In genomic region chr1:169024800-169025253, GRCh38 we compare ENCODE assay signal across 15 cellular contexts.
DNase-seq lines count a peak whose midpoint lies in the region; ATAC-seq, FAIRE-seq and TF ChIP-seq lines count a peak whose summit lies in the region.
"Had no signal": no experiment of that assay in that cellular context is flagged by ENCODE, and none has a peak within 500 bp of the region (broad histone marks: within the 10 kb centered on the region; RNA-seq: fewer than 3 reads in every experiment).

No MANE protein-coding gene starts in this region.

- H3K27me3 Mint-ChIP-seq in T-helper 17 cell = peaks cover 24% of the 10 kb centered on the region

- peaks cover 4% of the 10 kb centered on the region for H3K36me3 Mint-ChIP-seq in T-helper 17 cell (ENCODE audit: low read depth)

- intact Hi-C loops in posterior vena cava (cut with DNase I) = no loop called here
- intact Hi-C loops in HepG2 (cut with micrococcal nuclease; ENCODE audit: unreplicated experiment) = no loop called here

- BruUV-seq in HepG2 (replicated peaks; lab: Mats Ljungman, UMichigan) = no TSS peak

- no peak for TF ChIP-seq CTCF in HepG2 (CRISPR knock-in tag; IDR thresholded peaks at IDR 0.05)

- peak; percentile 66 for DNase-seq in left kidney (ENCODE audit: low read depth, low spot score)
- no peak for DNase-seq in posterior vena cava (ENCODE audit: low spot score)
- DNase-seq in NCI-H2029 treated with DMSO at 0.1 percent for 48 hours (lab: John Stamatoyannopoulos, UW) = no peak
- DNase-seq in T-helper 17 cell = no peak
- DNase-seq in HepG2 (ENCODE audit: low spot score) = no peak
- DNase-seq: Calu3, NCI-H1092 treated with DMSO at 0.1 percent for 48 hours, Peyer's patch had no signal

- POLR2A ChIA-PET in HepG2 (lab: Yijun Ruan, JAX) = no interaction called here

- 50% methylated on average over 1 of the region's 1 CpG for WGBS in HepG2 (ENCODE audit: low lambda C conversion rate)

- H4K20me1 ChIP-seq in HepG2 (ENCODE audit: insufficient read depth, low read length) = no peaks in the 10 kb centered on the region

- ATAC-seq in GM18868 (IDR thresholded peaks at IDR 0.05; ENCODE audit: unreplicated experiment) (peak; percentile 98), GM21723 (IDR thresholded peaks at IDR 0.05; ENCODE audit: unreplicated experiment) (peak; percentile 96), HG03280 (IDR thresholded peaks at IDR 0.05; ENCODE audit: unreplicated experiment) (peak; percentile 86), T-helper 17 cell (no peak), HepG2 (no peak)
- ATAC-seq: activated CD4-positive, CD25-positive, alpha-beta regulatory T cell treated with anti-CD3 and anti-CD28 coated beads, Interleukin-2, amount 50 U/mL, for 24 hours had no signal

- peaks cover 17% of the 10 kb centered on the region for H3K4me1 ChIP-seq in HepG2 (ENCODE audit: insufficient read depth, low read length)
- H3K4me1 ChIP-seq: HAP-1 had no signal

- in situ Hi-C loops in HepG2 (cut with HindIII; ENCODE audit: extremely low pct_ligation_motif_present, low pct_unique_long_range_greater_than_20kb) = no loop called here

- H3K79me2 ChIP-seq in HepG2 (ENCODE audit: insufficient read depth, low read length) = no peaks in the 10 kb centered on the region

- peaks cover 2% of the 10 kb centered on the region for H3K4me1 Mint-ChIP-seq in T-helper 17 cell
- H3K4me1 Mint-ChIP-seq: neural crest cell had no signal

- H3K27me3 ChIP-seq in HepG2 (ENCODE audit: control insufficient read depth in 1 of 2, insufficient read depth in 2 of 2, low read length in 2 of 2) = peaks cover 0 to under 1% of the 10 kb centered on the region in 2 experiments; a peak in 1 of 5 replicates
- H3K27me3 ChIP-seq: Peyer's patch had no signal

- H3K27ac ChIP-seq in HepG2 (ENCODE audit: extremely low read length, insufficient read depth, low read length) = no peak overlapping the region
- H3K27ac ChIP-seq: Peyer's patch had no signal

- CTCF ChIA-PET in HepG2 (lab: Yijun Ruan, JAX; ENCODE audit: low intra/inter-chr PET ratio, low total read pairs) = no interaction called here

- H3K9ac ChIP-seq in HepG2 (ENCODE audit: insufficient read depth, low read depth, low read length) = no peak overlapping the region

- H3K4me3 ChIP-seq in HepG2 (replicated peaks in 1 of 3; ENCODE audit: insufficient read depth in 1 of 3, low read depth in 2 of 3, low read length in 3 of 3) = no peak overlapping the region
- H3K4me3 ChIP-seq: HAP-1, Peyer's patch had no signal

- H3K27ac Mint-ChIP-seq in T-helper 17 cell = no peak overlapping the region
- H3K27ac Mint-ChIP-seq: activated naive CD8-positive, alpha-beta T cell had no signal

- no peak overlapping the region for H3K4me2 ChIP-seq in HepG2 (ENCODE audit: low read depth, low read length)

- TF ChIP-seq EP300 in HepG2 (IDR thresholded peaks at IDR 0.05; ENCODE audit: low read depth in 2 of 2, low read length in 2 of 2) = no peak
- no peak for TF ChIP-seq EP300 in HepG2 (CRISPR knock-in tag; IDR thresholded peaks at IDR 0.05; ENCODE audit: borderline replicate concordance)

- no peak overlapping the region for H2AFZ ChIP-seq in HepG2 (ENCODE audit: low read length)

- H3K9me3 ChIP-seq in T-helper 17 cell (ENCODE audit: control insufficient read depth, low read length, poor library complexity, severe bottlenecking) (no peaks in the 10 kb centered on the region), HepG2 (ENCODE audit: low read length) (no peaks in the 10 kb centered on the region)
- H3K9me3 ChIP-seq: HAP-1, Peyer's patch had no signal

- H3K36me3 ChIP-seq in HepG2 (replicated peaks in 1 of 2; ENCODE audit: control insufficient read depth in 1 of 2, insufficient read depth in 2 of 2, low read length in 2 of 2) = no peaks in the 10 kb centered on the region
- H3K36me3 ChIP-seq: HAP-1, Peyer's patch had no signal

- no peak overlapping the region for H3K4me3 Mint-ChIP-seq in T-helper 17 cell
- H3K4me3 Mint-ChIP-seq: activated naive CD8-positive, alpha-beta T cell; neural crest cell had no signal

- no peak for FAIRE-seq in HepG2 (lab: Jason Lieb, UNC)

- TF ChIP-seq POLR2A in HepG2 (IDR thresholded peaks at IDR 0.05; ENCODE audit: insufficient read depth in 1 of 2, low read depth in 2 of 2, low read length in 2 of 2) = no peak

- no peak for TF ChIP-seq RAD21 in HepG2 (CRISPR knock-in tag; IDR thresholded peaks at IDR 0.05)

TF ChIP-seq in HepG2, 621 proteins besides CTCF, POLR2A, EP300 and RAD21:
- TF ChIP-seq GATAD2A (CRISPR knock-in tag; IDR thresholded peaks at IDR 0.05) (no peak), ZMAT3 (CRISPR knock-in tag; conservative IDR thresholded peaks at IDR 0.05) (no peak), ATF3 (CRISPR knock-in tag; IDR thresholded peaks at IDR 0.05) (no peak), MIXL1 (CRISPR knock-in tag; IDR thresholded peaks at IDR 0.05) (no peak), PRDM10 (CRISPR knock-in tag; IDR thresholded peaks at IDR 0.05; ENCODE audit: low read depth) (no peak), TARDBP (CRISPR knock-in tag; IDR thresholded peaks at IDR 0.05) (no peak), ARNT2 (CRISPR knock-in tag; IDR thresholded peaks at IDR 0.05; ENCODE audit: low read depth) (no peak), ZNF224 (CRISPR knock-in tag; IDR thresholded peaks at IDR 0.05) (no peak)

Comparison
In these comparisons a context has a peak if more than half of its experiments do, and no peak if none do; other contexts are left out.
1. ATAC-seq: peak in GM18868 (single experiment), GM21723 (single experiment) and HG03280 (single experiment); none in T-helper 17 cell (single experiment) and HepG2 (single experiment).